8 cellular contexts compared by ENCODE assay signal in the genomic region with DNA sequence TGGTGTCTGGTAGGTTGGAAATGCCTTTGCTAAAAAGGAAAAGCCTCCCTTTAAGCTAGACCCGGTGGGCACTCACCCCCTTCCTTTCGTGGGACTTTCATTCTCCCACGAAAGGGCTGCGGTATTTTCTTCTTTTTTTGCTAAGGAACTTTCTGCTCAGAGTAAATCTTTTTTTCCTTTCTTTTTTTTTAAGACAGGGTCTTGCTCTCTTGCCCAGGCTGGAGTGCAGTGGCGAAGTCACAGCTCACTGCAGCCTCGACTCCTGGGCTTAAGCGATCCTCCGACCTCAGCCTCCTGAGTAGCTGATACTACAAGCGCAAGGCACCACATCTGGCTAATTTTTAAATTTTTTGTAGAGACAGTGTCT. TPM values are rescaled to one million over a fixed set of nuclear protein-coding genes. Genes with fewer than 3 reads are reported as not detected.
DNase-seq lines count a peak whose midpoint lies in the region; ATAC-seq, FAIRE-seq and TF ChIP-seq lines count a peak whose summit lies in the region.

No MANE protein-coding gene starts in this region.

- peak; percentile 20 for DNase-seq in activated naive CD4-positive, alpha-beta T cell treated with anti-CD3 and anti-CD28 coated beads, Interleukin-2, amount 10 ng/mL, durations not matched to agents 7 days and 5 days
- DNase-seq in activated naive CD4-positive, alpha-beta T cell (lab: John Stamatoyannopoulos, UW) = no peak
- DNase-seq in astrocyte (ENCODE audit: low read depth) (no peak), mesothelial cell of epicardium (ENCODE audit: low spot score in 2 of 2, unreplicated experiment in 2 of 2) (no peak), transverse colon (no peak), dermis blood vessel endothelial cell (no peak), NCI-H1417 (lab: John Stamatoyannopoulos, UW) (no peak)

- H4K20me1 ChIP-seq in astrocyte (ENCODE audit: insufficient read depth, low read length) = peaks cover 12% of the 10 kb centered on the region

- in situ Hi-C loops in transverse colon (cut with MboI; ENCODE audit: low pct_ligation_motif_present in 1 of 4, low pct_unique_long_range_greater_than_20kb in 1 of 4, low sequenced_read_pairs in 3 of 4) = loop anchor here in 3 of 4 donors (10.0 kb wide), 2 partner anchors 61 to 71 kb away; no protein-coding TSS in a partner anchor

- H3K36me3 ChIP-seq in astrocyte (ENCODE audit: insufficient read depth, low read length) (no peaks in the 10 kb centered on the region), transverse colon (no peaks in the 10 kb centered on the region)

- H3K36me3 Mint-ChIP-seq in activated naive CD4-positive, alpha-beta T cell treated with anti-CD3 and anti-CD28 coated beads, Interleukin-2, amount 10 ng/mL, durations not matched to agents 7 days and 5 days = peaks cover 7% of the 10 kb centered on the region
- peaks cover 13% of the 10 kb centered on the region for H3K36me3 Mint-ChIP-seq in astrocyte (ENCODE audit: low read depth, unreplicated experiment)
- H3K36me3 Mint-ChIP-seq in mesothelial cell of epicardium = no peaks in the 10 kb centered on the region

- H3K27me3 ChIP-seq in astrocyte (ENCODE audit: insufficient read depth, low read length) = no peaks in the 10 kb centered on the region
- no peaks in the 10 kb centered on the region for H3K27me3 ChIP-seq in transverse colon

- no peak for FAIRE-seq in astrocyte (lab: Jason Lieb, UNC)

- H3K27ac Mint-ChIP-seq in activated naive CD4-positive, alpha-beta T cell treated with anti-CD3 and anti-CD28 coated beads, Interleukin-2, amount 10 ng/mL, durations not matched to agents 7 days and 5 days = peak overlapping the region; percentile 87
- H3K27ac Mint-ChIP-seq in astrocyte (ENCODE audit: unreplicated experiment) (no peak overlapping the region), mesothelial cell of epicardium (no peak overlapping the region)

- no peaks in the 10 kb centered on the region for H3K27me3 Mint-ChIP-seq in activated naive CD4-positive, alpha-beta T cell treated with anti-CD3 and anti-CD28 coated beads, Interleukin-2, amount 10 ng/mL, durations not matched to agents 7 days and 5 days
- H3K27me3 Mint-ChIP-seq in astrocyte (ENCODE audit: low read depth, unreplicated experiment) = no peaks in the 10 kb centered on the region
- H3K27me3 Mint-ChIP-seq in mesothelial cell of epicardium (ENCODE audit: low read depth) = no peaks in the 10 kb centered on the region

- CTCF ChIA-PET in activated naive CD4-positive, alpha-beta T cell treated with anti-CD3 and anti-CD28 coated beads, Interleukin-2, amount 10 ng/mL, durations not matched to agents 7 days and 5 days (lab: Charles Lee) = interaction anchor here (0.6 to 20.1 kb wide), 31 partner anchors 8 to 639 kb away, joined by 3 to 382 read pairs (median 7); a partner anchor contains a TSS

- peak overlapping the region; percentile 70 for H3K4me3 Mint-ChIP-seq in activated naive CD4-positive, alpha-beta T cell treated with anti-CD3 and anti-CD28 coated beads, Interleukin-2, amount 10 ng/mL, durations not matched to agents 7 days and 5 days
- H3K4me3 Mint-ChIP-seq in astrocyte (ENCODE audit: unreplicated experiment) (peak overlapping the region; percentile 77), mesothelial cell of epicardium (peak overlapping the region; percentile 83)

- H3K9me3 ChIP-seq in astrocyte (ENCODE audit: insufficient read depth, low read depth, low read length) = no peaks in the 10 kb centered on the region
- no peaks in the 10 kb centered on the region for H3K9me3 ChIP-seq in transverse colon

- 53 to 71% methylated on average over 6 to 9 of the region's 9 CpGs for WGBS in transverse colon (ENCODE audit: low coverage in 1 of 2), 2 donors

- TF ChIP-seq EP300 in transverse colon (IDR thresholded peaks at IDR 0.05; ENCODE audit: low read depth) = no peak

- H3K4me2 ChIP-seq in astrocyte (ENCODE audit: low read length) = peak overlapping the region; percentile 84

- intact Hi-C loops in transverse colon (cut with DNase I; ENCODE audit: low total_unique reads) = loop anchor here (5.0 kb wide), 2 partner anchors 57 to 63 kb away; no protein-coding TSS in a partner anchor

- no peaks in the 10 kb centered on the region for H3K79me2 ChIP-seq in astrocyte (ENCODE audit: insufficient read depth, low read length)

- no peak for TF ChIP-seq POLR2A in transverse colon (IDR thresholded peaks at IDR 0.05)

- peak overlapping the region; percentile 67 for H2AFZ ChIP-seq in astrocyte (ENCODE audit: low read depth, low read length)

- no peaks in the 10 kb centered on the region for H3K9me3 Mint-ChIP-seq in activated naive CD4-positive, alpha-beta T cell treated with anti-CD3 and anti-CD28 coated beads, Interleukin-2, amount 10 ng/mL, durations not matched to agents 7 days and 5 days
- H3K9me3 Mint-ChIP-seq in astrocyte (ENCODE audit: unreplicated experiment) = no peaks in the 10 kb centered on the region
- H3K9me3 Mint-ChIP-seq in mesothelial cell of epicardium = no peaks in the 10 kb centered on the region

- H3K9ac ChIP-seq in astrocyte (ENCODE audit: low read length) = no peak overlapping the region

- peaks cover 10% of the 10 kb centered on the region for H3K4me1 ChIP-seq in astrocyte (ENCODE audit: insufficient read depth, low read length)
- H3K4me1 ChIP-seq in transverse colon = peaks cover 8 to 26% (median 14%) of the 10 kb centered on the region in 4 donors

- TF ChIP-seq CTCF in astrocyte (IDR thresholded peaks at IDR 0.05; ENCODE audit: insufficient read depth, low read depth, low read length) (no peak), mesothelial cell of epicardium (IDR thresholded peaks at IDR 0.05; ENCODE audit: unreplicated experiment) (no peak), transverse colon (IDR thresholded peaks at IDR 0.05) (peak in 2 of 5 experiments; percentile 8 to 10)

- peak overlapping the region; percentile 43 for H3K4me3 ChIP-seq in astrocyte (ENCODE audit: insufficient read depth, low read depth, low read length)
- peak overlapping the region in 3 of 4 donors; percentile 38 to 63 (median 38) for H3K4me3 ChIP-seq in transverse colon

- H3K27ac ChIP-seq in astrocyte (ENCODE audit: low read depth, low read length) = no peak overlapping the region
- H3K27ac ChIP-seq in transverse colon = peak overlapping the region; percentile 78 to 91 (median 88)

- peaks cover 38% of the 10 kb centered on the region for H3K4me1 Mint-ChIP-seq in activated naive CD4-positive, alpha-beta T cell treated with anti-CD3 and anti-CD28 coated beads, Interleukin-2, amount 10 ng/mL, durations not matched to agents 7 days and 5 days
- H3K4me1 Mint-ChIP-seq in astrocyte (ENCODE audit: low read depth, unreplicated experiment) (no peaks in the 10 kb centered on the region), mesothelial cell of epicardium (peaks cover 2% of the 10 kb centered on the region)

- ATAC-seq in GM18502 (IDR thresholded peaks at IDR 0.05; ENCODE audit: poor library complexity, unreplicated experiment) = no peak

RNA-seq across cellular contexts. Expression of a gene that starts 4.0 kb away (rescaled TPM):
- total RNA-seq in astrocyte (not detected in 2 replicates), mesothelial cell of epicardium (0.47 to 0.69 TPM in 2 of 3 replicates, not detected in the other), transverse colon (under 1 TPM in 1 of 4 donors, not detected in 3; 0.14 TPM), dermis blood vessel endothelial cell (not detected in 2 replicates)

RNA-seq across cellular contexts. Expression of a gene that starts 11.1 kb away (rescaled TPM):
- total RNA-seq in astrocyte = 20.4 and 25.2 TPM in 2 replicates
- 25.6 to 27.2 TPM (median 26.7 TPM) in 3 replicates for total RNA-seq in mesothelial cell of epicardium
- 10 to 100 TPM in 3 of 4 donors, 1 to 10 TPM in 1; 5.6 to 64.7 (median 38.4) TPM for total RNA-seq in transverse colon
- 23.3 and 26.2 TPM in 2 replicates for total RNA-seq in dermis blood vessel endothelial cell

RNA-seq across cellular contexts. Expression of a gene that starts 25.9 kb away (rescaled TPM):
- 125 and 135 TPM in 2 replicates for total RNA-seq in astrocyte
- total RNA-seq in mesothelial cell of epicardium = 44.3 to 46.7 TPM (median 46.7 TPM) in 3 replicates
- 100 to 1,000 TPM in 2 of 4 donors, 10 to 100 TPM in 2; 60.7 to 140 (median 94.3) TPM for total RNA-seq in transverse colon
- 41.5 and 79.3 TPM in 2 replicates for total RNA-seq in dermis blood vessel endothelial cell

RNA-seq across cellular contexts. Expression of a gene that starts 34.0 kb away (rescaled TPM):
- total RNA-seq in astrocyte = 10.7 and 11.3 TPM in 2 replicates
- total RNA-seq in mesothelial cell of epicardium = 10.5 to 11.4 TPM (median 11.0 TPM) in 3 replicates
- total RNA-seq in transverse colon = 100 to 1,000 TPM in 1 of 4 donors, 10 to 100 TPM in 3; 74.5 to 122 (median 84.9) TPM
- 3.4 and 8.9 TPM in 2 replicates for total RNA-seq in dermis blood vessel endothelial cell

RNA-seq across cellular contexts. Expression of a gene that starts 41.9 kb away (rescaled TPM):
- 83.7 and 91.4 TPM in 2 replicates for total RNA-seq in astrocyte
- total RNA-seq in mesothelial cell of epicardium = 63.0 to 71.5 TPM (median 70.8 TPM) in 3 replicates
- total RNA-seq in transverse colon = 100 to 1,000 TPM in 2 of 4 donors, 10 to 100 TPM in 2; 88.3 to 321 (median 108) TPM
- 23.8 and 32.4 TPM in 2 replicates for total RNA-seq in dermis blood vessel endothelial cell
